1 cellular context compared by ENCODE assay signal in the genomic region with DNA sequence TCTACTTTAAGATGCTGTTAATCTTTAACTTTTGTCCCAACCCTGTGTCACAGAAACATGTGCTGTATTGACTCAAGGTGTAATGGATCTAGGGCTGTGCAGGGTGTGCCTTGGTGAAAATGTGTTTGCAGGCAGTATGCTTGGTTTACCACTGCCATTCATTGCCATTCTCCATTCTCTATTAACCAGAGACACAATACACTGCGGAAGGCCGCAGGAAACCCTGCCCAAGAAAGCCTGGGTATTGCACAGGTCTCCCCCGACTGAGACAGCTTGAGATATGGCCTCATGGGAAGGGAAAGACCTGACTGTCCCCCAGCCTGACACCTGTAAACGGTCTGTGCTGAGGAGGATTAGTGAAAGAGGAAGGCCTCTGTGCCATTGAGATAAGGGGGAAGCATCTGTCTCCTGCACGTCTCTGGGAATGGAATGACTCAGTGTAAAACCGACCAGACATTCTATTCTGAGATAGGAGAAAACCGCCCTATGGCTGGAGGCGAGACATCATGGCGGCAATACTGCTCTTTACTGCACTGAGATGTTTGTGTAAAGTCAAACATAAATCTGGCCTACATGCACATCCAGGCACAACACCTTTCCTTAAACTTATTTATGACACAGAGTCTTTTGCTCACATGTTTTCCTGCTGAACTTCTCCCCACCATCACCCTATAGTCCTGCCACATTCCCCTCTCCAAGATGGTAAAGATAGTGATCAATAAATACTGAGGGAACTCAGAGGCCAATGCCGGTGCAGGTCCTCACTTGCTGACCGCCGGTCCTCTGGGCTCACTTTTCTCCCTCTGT.
TF ChIP-seq lines count a peak whose summit lies in the region.

No MANE protein-coding gene starts in this region.

TF ChIP-seq in K562, 482 proteins besides CTCF, POLR2A, EP300 and RAD21 (continued from another document and continues in another):
- TF ChIP-seq, protein P1, sequence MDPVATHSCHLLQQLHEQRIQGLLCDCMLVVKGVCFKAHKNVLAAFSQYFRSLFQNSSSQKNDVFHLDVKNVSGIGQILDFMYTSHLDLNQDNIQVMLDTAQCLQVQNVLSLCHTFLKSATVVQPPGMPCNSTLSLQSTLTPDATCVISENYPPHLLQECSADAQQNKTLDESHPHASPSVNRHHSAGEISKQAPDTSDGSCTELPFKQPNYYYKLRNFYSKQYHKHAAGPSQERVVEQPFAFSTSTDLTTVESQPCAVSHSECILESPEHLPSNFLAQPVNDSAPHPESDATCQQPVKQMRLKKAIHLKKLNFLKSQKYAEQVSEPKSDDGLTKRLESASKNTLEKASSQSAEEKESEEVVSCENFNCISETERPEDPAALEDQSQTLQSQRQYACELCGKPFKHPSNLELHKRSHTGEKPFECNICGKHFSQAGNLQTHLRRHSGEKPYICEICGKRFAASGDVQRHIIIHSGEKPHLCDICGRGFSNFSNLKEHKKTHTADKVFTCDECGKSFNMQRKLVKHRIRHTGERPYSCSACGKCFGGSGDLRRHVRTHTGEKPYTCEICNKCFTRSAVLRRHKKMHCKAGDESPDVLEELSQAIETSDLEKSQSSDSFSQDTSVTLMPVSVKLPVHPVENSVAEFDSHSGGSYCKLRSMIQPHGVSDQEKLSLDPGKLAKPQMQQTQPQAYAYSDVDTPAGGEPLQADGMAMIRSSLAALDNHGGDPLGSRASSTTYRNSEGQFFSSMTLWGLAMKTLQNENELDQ (CRISPR knock-in tag; IDR thresholded peaks at IDR 0.05; ENCODE audit: borderline replicate concordance), result no peak
- TF ChIP-seq FIP1L1 (IDR thresholded peaks at IDR 0.05; ENCODE audit: low read depth, low read length, poor library complexity, severe bottlenecking) (no peak), HDAC8 (tag; IDR thresholded peaks at IDR 0.05) (no peak), DPF2 (IDR thresholded peaks at IDR 0.05) (peak; percentile 98), TCF7 (IDR thresholded peaks at IDR 0.05; ENCODE audit: borderline replicate concordance) (peak; percentile 76; the same call in 1 of the 2 replicates), KLF6 (CRISPR knock-in tag; IDR thresholded peaks at IDR 0.05; ENCODE audit: borderline replicate concordance) (peak; percentile 88), IFI16 (CRISPR knock-in tag; IDR thresholded peaks at IDR 0.05) (peak; percentile 40; the same call in 1 of the 2 replicates), ZC3H8 (IDR thresholded peaks at IDR 0.05) (no peak), CSDE1 (IDR thresholded peaks at IDR 0.05) (0 out of 4 replicates have a peak, but pooled peaks of 1 of the 2 experiments have one; percentile 16), SMAD3 (CRISPR knock-in tag; conservative IDR thresholded peaks at IDR 0.05) (peak; percentile 85; the same call in 1 of the 2 replicates), ZNF75A (CRISPR knock-in tag; IDR thresholded peaks at IDR 0.05) (no peak), ZNF584 (CRISPR knock-in tag; IDR thresholded peaks at IDR 0.05; ENCODE audit: low read depth) (peak; percentile 95), MECOM (CRISPR knock-in tag; IDR thresholded peaks at IDR 0.05) (peak; percentile 82), DDX20 (tag; IDR thresholded peaks at IDR 0.05; ENCODE audit: low read depth) (peak; percentile 73; the same call in 1 of the 2 replicates), ZNF121 (CRISPR knock-in tag; conservative IDR thresholded peaks at IDR 0.05) (no peak), SNIP1 (IDR thresholded peaks at IDR 0.05; ENCODE audit: low read depth) (no peak), ZNF184 (CRISPR knock-in tag; IDR thresholded peaks at IDR 0.05) (no peak), CC2D1A (IDR thresholded peaks at IDR 0.05) (peak; percentile 97), RNF2 (IDR thresholded peaks at IDR 0.05) (peak; percentile 95), ZBED1 (IDR thresholded peaks at IDR 0.05) (peak; percentile 92), SMARCB1 (IDR thresholded peaks at IDR 0.05; ENCODE audit: insufficient read length, low read depth) (no peak), MEF2D (tag; conservative IDR thresholded peaks at IDR 0.05; ENCODE audit: low read depth) (peak; percentile 94), ZNF174 (CRISPR knock-in tag; IDR thresholded peaks at IDR 0.05) (no peak), BRCA1 (IDR thresholded peaks at IDR 0.05) (no peak), BRCA1 (CRISPR knock-in tag; IDR thresholded peaks at IDR 0.05) (no peak), ELF2 (CRISPR knock-in tag; IDR thresholded peaks at IDR 0.05) (0 out of 2 replicates have a peak, but pooled peaks have one; percentile 18)
- TF ChIP-seq, protein P2, sequence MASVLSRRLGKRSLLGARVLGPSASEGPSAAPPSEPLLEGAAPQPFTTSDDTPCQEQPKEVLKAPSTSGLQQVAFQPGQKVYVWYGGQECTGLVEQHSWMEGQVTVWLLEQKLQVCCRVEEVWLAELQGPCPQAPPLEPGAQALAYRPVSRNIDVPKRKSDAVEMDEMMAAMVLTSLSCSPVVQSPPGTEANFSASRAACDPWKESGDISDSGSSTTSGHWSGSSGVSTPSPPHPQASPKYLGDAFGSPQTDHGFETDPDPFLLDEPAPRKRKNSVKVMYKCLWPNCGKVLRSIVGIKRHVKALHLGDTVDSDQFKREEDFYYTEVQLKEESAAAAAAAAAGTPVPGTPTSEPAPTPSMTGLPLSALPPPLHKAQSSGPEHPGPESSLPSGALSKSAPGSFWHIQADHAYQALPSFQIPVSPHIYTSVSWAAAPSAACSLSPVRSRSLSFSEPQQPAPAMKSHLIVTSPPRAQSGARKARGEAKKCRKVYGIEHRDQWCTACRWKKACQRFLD (CRISPR knock-in tag; IDR thresholded peaks at IDR 0.05), result peak; percentile 99
- TF ChIP-seq, protein P3, sequence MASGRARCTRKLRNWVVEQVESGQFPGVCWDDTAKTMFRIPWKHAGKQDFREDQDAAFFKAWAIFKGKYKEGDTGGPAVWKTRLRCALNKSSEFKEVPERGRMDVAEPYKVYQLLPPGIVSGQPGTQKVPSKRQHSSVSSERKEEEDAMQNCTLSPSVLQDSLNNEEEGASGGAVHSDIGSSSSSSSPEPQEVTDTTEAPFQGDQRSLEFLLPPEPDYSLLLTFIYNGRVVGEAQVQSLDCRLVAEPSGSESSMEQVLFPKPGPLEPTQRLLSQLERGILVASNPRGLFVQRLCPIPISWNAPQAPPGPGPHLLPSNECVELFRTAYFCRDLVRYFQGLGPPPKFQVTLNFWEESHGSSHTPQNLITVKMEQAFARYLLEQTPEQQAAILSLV (tag; IDR thresholded peaks at IDR 0.05), result peak; percentile 78; the same call in 1 of the 2 replicates
- TF ChIP-seq, protein P4, sequence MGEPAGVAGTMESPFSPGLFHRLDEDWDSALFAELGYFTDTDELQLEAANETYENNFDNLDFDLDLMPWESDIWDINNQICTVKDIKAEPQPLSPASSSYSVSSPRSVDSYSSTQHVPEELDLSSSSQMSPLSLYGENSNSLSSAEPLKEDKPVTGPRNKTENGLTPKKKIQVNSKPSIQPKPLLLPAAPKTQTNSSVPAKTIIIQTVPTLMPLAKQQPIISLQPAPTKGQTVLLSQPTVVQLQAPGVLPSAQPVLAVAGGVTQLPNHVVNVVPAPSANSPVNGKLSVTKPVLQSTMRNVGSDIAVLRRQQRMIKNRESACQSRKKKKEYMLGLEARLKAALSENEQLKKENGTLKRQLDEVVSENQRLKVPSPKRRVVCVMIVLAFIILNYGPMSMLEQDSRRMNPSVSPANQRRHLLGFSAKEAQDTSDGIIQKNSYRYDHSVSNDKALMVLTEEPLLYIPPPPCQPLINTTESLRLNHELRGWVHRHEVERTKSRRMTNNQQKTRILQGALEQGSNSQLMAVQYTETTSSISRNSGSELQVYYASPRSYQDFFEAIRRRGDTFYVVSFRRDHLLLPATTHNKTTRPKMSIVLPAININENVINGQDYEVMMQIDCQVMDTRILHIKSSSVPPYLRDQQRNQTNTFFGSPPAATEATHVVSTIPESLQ (CRISPR knock-in tag; IDR thresholded peaks at IDR 0.05), result peak; percentile 80; the same call in 1 of the 2 replicates
- TF ChIP-seq, protein P5, sequence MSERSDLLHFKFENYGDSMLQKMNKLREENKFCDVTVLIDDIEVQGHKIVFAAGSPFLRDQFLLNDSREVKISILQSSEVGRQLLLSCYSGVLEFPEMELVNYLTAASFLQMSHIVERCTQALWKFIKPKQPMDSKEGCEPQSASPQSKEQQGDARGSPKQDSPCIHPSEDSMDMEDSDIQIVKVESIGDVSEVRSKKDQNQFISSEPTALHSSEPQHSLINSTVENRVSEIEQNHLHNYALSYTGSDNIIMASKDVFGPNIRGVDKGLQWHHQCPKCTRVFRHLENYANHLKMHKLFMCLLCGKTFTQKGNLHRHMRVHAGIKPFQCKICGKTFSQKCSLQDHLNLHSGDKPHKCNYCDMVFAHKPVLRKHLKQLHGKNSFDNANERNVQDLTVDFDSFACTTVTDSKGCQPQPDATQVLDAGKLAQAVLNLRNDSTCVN (CRISPR knock-in tag; IDR thresholded peaks at IDR 0.05), result no peak
- TF ChIP-seq, protein P6, sequence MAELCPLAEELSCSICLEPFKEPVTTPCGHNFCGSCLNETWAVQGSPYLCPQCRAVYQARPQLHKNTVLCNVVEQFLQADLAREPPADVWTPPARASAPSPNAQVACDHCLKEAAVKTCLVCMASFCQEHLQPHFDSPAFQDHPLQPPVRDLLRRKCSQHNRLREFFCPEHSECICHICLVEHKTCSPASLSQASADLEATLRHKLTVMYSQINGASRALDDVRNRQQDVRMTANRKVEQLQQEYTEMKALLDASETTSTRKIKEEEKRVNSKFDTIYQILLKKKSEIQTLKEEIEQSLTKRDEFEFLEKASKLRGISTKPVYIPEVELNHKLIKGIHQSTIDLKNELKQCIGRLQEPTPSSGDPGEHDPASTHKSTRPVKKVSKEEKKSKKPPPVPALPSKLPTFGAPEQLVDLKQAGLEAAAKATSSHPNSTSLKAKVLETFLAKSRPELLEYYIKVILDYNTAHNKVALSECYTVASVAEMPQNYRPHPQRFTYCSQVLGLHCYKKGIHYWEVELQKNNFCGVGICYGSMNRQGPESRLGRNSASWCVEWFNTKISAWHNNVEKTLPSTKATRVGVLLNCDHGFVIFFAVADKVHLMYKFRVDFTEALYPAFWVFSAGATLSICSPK (IDR thresholded peaks at IDR 0.05; ENCODE audit: borderline replicate concordance), result no peak
- TF ChIP-seq, protein P7, sequence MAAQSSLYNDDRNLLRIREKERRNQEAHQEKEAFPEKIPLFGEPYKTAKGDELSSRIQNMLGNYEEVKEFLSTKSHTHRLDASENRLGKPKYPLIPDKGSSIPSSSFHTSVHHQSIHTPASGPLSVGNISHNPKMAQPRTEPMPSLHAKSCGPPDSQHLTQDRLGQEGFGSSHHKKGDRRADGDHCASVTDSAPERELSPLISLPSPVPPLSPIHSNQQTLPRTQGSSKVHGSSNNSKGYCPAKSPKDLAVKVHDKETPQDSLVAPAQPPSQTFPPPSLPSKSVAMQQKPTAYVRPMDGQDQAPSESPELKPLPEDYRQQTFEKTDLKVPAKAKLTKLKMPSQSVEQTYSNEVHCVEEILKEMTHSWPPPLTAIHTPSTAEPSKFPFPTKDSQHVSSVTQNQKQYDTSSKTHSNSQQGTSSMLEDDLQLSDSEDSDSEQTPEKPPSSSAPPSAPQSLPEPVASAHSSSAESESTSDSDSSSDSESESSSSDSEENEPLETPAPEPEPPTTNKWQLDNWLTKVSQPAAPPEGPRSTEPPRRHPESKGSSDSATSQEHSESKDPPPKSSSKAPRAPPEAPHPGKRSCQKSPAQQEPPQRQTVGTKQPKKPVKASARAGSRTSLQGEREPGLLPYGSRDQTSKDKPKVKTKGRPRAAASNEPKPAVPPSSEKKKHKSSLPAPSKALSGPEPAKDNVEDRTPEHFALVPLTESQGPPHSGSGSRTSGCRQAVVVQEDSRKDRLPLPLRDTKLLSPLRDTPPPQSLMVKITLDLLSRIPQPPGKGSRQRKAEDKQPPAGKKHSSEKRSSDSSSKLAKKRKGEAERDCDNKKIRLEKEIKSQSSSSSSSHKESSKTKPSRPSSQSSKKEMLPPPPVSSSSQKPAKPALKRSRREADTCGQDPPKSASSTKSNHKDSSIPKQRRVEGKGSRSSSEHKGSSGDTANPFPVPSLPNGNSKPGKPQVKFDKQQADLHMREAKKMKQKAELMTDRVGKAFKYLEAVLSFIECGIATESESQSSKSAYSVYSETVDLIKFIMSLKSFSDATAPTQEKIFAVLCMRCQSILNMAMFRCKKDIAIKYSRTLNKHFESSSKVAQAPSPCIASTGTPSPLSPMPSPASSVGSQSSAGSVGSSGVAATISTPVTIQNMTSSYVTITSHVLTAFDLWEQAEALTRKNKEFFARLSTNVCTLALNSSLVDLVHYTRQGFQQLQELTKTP (IDR thresholded peaks at IDR 0.05; ENCODE audit: low read depth in 1 of 2, partially characterized antibody in 2 of 2), result peak; percentile 53 to 71
